ENCODE assay signal across 1 cellular context in genomic region chr4:96974295-96974694, GRCh38.
TF ChIP-seq lines count a peak whose summit lies in the region.

No MANE protein-coding gene starts in this region.

TF ChIP-seq in SK-N-SH, 30 proteins besides CTCF, POLR2A, EP300 and RAD21 (continued from another document):
- TF ChIP-seq, protein P1, sequence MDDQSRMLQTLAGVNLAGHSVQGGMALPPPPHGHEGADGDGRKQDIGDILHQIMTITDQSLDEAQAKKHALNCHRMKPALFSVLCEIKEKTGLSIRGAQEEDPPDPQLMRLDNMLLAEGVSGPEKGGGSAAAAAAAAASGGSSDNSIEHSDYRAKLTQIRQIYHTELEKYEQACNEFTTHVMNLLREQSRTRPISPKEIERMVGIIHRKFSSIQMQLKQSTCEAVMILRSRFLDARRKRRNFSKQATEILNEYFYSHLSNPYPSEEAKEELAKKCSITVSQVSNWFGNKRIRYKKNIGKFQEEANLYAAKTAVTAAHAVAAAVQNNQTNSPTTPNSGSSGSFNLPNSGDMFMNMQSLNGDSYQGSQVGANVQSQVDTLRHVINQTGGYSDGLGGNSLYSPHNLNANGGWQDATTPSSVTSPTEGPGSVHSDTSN (IDR thresholded peaks at IDR 0.05), result no peak
- TF ChIP-seq JUND (IDR thresholded peaks at IDR 0.05) (no peak), GABPA (IDR thresholded peaks at IDR 0.05; ENCODE audit: low read depth) (no peak), EZH2phosphoT487 (IDR thresholded peaks at IDR 0.05; ENCODE audit: borderline replicate concordance, low read depth) (no peak)
- TF ChIP-seq, protein P2, sequence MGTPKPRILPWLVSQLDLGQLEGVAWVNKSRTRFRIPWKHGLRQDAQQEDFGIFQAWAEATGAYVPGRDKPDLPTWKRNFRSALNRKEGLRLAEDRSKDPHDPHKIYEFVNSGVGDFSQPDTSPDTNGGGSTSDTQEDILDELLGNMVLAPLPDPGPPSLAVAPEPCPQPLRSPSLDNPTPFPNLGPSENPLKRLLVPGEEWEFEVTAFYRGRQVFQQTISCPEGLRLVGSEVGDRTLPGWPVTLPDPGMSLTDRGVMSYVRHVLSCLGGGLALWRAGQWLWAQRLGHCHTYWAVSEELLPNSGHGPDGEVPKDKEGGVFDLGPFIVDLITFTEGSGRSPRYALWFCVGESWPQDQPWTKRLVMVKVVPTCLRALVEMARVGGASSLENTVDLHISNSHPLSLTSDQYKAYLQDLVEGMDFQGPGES (IDR thresholded peaks at IDR 0.05; ENCODE audit: low read depth, low read length), result no peak
